In the genomic region with DNA sequence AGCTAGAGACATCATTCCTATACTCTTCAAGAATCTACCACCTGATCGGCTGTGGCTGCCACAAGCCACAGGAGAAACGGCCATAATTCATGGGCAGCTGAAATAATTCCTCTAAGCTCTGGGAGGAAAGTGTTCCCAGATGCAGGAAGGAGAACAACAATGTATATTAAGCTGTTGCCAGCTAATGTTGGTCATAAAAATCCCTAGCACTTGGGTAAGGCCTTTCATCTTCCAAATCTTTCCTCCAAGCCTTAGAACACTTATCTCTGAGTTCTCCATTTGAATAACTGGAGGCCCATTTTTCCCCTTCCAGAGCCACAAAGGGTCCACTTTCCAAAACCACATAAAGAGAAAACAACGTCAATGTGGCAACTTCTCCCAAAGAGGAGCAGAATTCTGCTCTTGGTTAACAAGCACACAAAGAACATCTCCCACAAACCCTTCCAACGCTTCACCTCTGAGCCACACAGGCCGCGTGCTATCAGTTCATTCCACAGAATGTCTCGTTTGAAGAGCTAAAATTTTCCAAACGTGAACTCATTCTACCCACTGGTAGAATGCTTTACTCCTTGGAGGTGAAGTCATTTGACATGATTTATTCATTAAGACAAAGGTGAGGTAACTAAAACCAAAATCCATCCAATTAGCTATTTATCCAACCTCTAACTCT, we compare ENCODE assay signal across 22 cellular contexts. TPM values are rescaled to one million over a fixed set of nuclear protein-coding genes. Genes with fewer than 3 reads are reported as not detected.
A peak's percentile ranks its signal among the peaks of the same experiment; 100 is the strongest.
DNase-seq lines count a peak whose midpoint lies in the region; ATAC-seq and TF ChIP-seq lines count a peak whose summit lies in the region.
"Had no signal": no experiment of that assay in that cellular context is flagged by ENCODE, and none has a peak within 500 bp of the region (broad histone marks: within the 10 kb centered on the region; RNA-seq: fewer than 3 reads in every experiment).

No MANE protein-coding gene starts in this region.

- H3K27me3 ChIP-seq in rectal smooth muscle tissue (ENCODE audit: control insufficient read depth, insufficient read depth, low read length) (no peaks in the 10 kb centered on the region), transverse colon (no peaks in the 10 kb centered on the region), H7 (ENCODE audit: control insufficient read depth, insufficient read depth, low read length) (no peaks in the 10 kb centered on the region)
- H3K27me3 ChIP-seq: pancreas, testis had no signal

- in situ Hi-C loops in transverse colon (cut with MboI; ENCODE audit: low pct_ligation_motif_present in 1 of 4, low pct_unique_long_range_greater_than_20kb in 1 of 4, low sequenced_read_pairs in 3 of 4), result loop anchor here in 1 of 4 donors (25.0 kb wide), 1 partner anchor 214 kb away; no protein-coding TSS in a partner anchor

- peaks cover 31% of the 10 kb centered on the region for H3K4me1 ChIP-seq in rectal smooth muscle tissue (ENCODE audit: control insufficient read depth, insufficient read depth, low read length)
- H3K4me1 ChIP-seq in transverse colon, result peaks cover 0 to 44% (median 6%) of the 10 kb centered on the region in 4 donors
- H3K4me1 ChIP-seq: pancreas, testis had no signal

- TF ChIP-seq EP300 in transverse colon (IDR thresholded peaks at IDR 0.05; ENCODE audit: low read depth), result no peak

- intact Hi-C loops in transverse colon (cut with DNase I; ENCODE audit: low total_unique reads), result no loop called here

- H3K27me3 Mint-ChIP-seq in T-helper 2 cell treated with Interferon-gamma antibody and Interleukin-4, amounts not matched to agents 5 μg/mL and 100 μg/mL, for 36 hours (ENCODE audit: low read depth), result peaks cover 2% of the 10 kb centered on the region
- H3K27me3 Mint-ChIP-seq: activated naive CD8-positive, alpha-beta T cell; stimulated activated naive B cell treated with anti-CD40 and anti-IgM and Interleukin-4, amounts not matched to agents 10 μg/mL and 1 μg/mL and 100 μg/mL, for 72 hours had no signal

- no peaks in the 10 kb centered on the region for H3K36me3 Mint-ChIP-seq in T-helper 2 cell treated with Interferon-gamma antibody and Interleukin-4, amounts not matched to agents 5 μg/mL and 100 μg/mL, for 36 hours (ENCODE audit: low read depth)
- H3K36me3 Mint-ChIP-seq: activated naive CD8-positive, alpha-beta T cell; CD8-positive, alpha-beta memory T cell; naive thymus-derived CD4-positive, alpha-beta T cell; stimulated activated naive B cell treated with anti-CD40 and anti-IgM and Interleukin-4, amounts not matched to agents 10 μg/mL and 1 μg/mL and 100 μg/mL, for 72 hours had no signal

- WGBS in transverse colon (ENCODE audit: low coverage in 1 of 2), 2 donors, result 60 to 70% methylated on average over 8 of the region's 8 CpGs

- H3K36me3 ChIP-seq in rectal smooth muscle tissue (ENCODE audit: control insufficient read depth, insufficient read depth, low read length) (no peaks in the 10 kb centered on the region), transverse colon (no peaks in the 10 kb centered on the region), H7 (replicated peaks; ENCODE audit: control insufficient read depth, insufficient read depth, low read length) (no peaks in the 10 kb centered on the region)
- H3K36me3 ChIP-seq: pancreas had no signal

- no peak for ATAC-seq in GM18498 (IDR thresholded peaks at IDR 0.05; ENCODE audit: unreplicated experiment)
- ATAC-seq: HCT116; naive thymus-derived CD4-positive, alpha-beta T cell; pancreas; Right ventricle myocardium inferior; sciatic nerve; stimulated activated naive B cell treated with anti-CD40 and anti-IgM and Interleukin-4, amounts not matched to agents 10 μg/mL and 1 μg/mL and 100 μg/mL, for 72 hours had no signal

- DNase-seq in EH (ENCODE audit: low read depth) (peak; percentile 36), M059J (ENCODE audit: low read depth) (peak; percentile 53), choroid plexus epithelial cell (ENCODE audit: low read depth) (no peak), transverse colon (no peak), H7 (no peak)
- DNase-seq in T-helper 2 cell treated with Interferon-gamma antibody and Interleukin-4, amounts not matched to agents 5 μg/mL and 100 μg/mL, for 36 hours (ENCODE audit: low spot score), result no peak
- DNase-seq: activated CD4-positive, alpha-beta T cell treated with anti-CD3 and anti-CD28 coated beads for 4 hours; CD8-positive, alpha-beta memory T cell; DMS79 treated with DMSO at 0.1 percent for 48 hours; naive thymus-derived CD4-positive, alpha-beta T cell; NCI-H1436 treated with DMSO at 0.1 percent for 48 hours; NCI-H524; pancreas; stimulated activated naive B cell treated with anti-CD40 and anti-IgM and Interleukin-4, amounts not matched to agents 10 μg/mL and 1 μg/mL and 100 μg/mL, for 72 hours; T-helper 1 cell; testis had no signal

- no peaks in the 10 kb centered on the region for H3K9me3 Mint-ChIP-seq in T-helper 2 cell treated with Interferon-gamma antibody and Interleukin-4, amounts not matched to agents 5 μg/mL and 100 μg/mL, for 36 hours
- H3K9me3 Mint-ChIP-seq: CD8-positive, alpha-beta memory T cell; stimulated activated naive B cell treated with anti-CD40 and anti-IgM and Interleukin-4, amounts not matched to agents 10 μg/mL and 1 μg/mL and 100 μg/mL, for 72 hours had no signal

- H3K9me3 ChIP-seq in transverse colon, result no peaks in the 10 kb centered on the region
- H3K9me3 ChIP-seq: pancreas, testis had no signal

- H3K27ac ChIP-seq in rectal smooth muscle tissue (ENCODE audit: low read depth, low read length) (peak overlapping the region; percentile 30), transverse colon (peak overlapping the region in 2 of 4 donors; percentile 44 to 54)
- H3K27ac ChIP-seq: pancreas, testis had no signal

- H3K4me3 ChIP-seq in choroid plexus epithelial cell (ENCODE audit: low read depth, low read length) (no peak overlapping the region), rectal smooth muscle tissue (ENCODE audit: low read length) (no peak overlapping the region), transverse colon (no peak overlapping the region), H7 (ENCODE audit: insufficient read depth, low read depth, low read length) (no peak overlapping the region)
- H3K4me3 ChIP-seq: pancreas, testis had no signal

- no peak overlapping the region for H3K9ac ChIP-seq in rectal smooth muscle tissue (ENCODE audit: low read length)

- TF ChIP-seq POLR2A in transverse colon (IDR thresholded peaks at IDR 0.05), result no peak

- TF ChIP-seq CTCF in choroid plexus epithelial cell (conservative IDR thresholded peaks at IDR 0.05; ENCODE audit: low read depth, low read length), result peak; percentile 32
- TF ChIP-seq CTCF in transverse colon (IDR thresholded peaks at IDR 0.05), result no peak

- peaks cover 4% of the 10 kb centered on the region for H3K4me1 Mint-ChIP-seq in T-helper 2 cell treated with Interferon-gamma antibody and Interleukin-4, amounts not matched to agents 5 μg/mL and 100 μg/mL, for 36 hours (ENCODE audit: low read depth)

- H3K4me3 Mint-ChIP-seq in T-helper 2 cell treated with Interferon-gamma antibody and Interleukin-4, amounts not matched to agents 5 μg/mL and 100 μg/mL, for 36 hours, result no peak overlapping the region
- H3K4me3 Mint-ChIP-seq: activated naive CD8-positive, alpha-beta T cell; CD8-positive, alpha-beta memory T cell; naive thymus-derived CD4-positive, alpha-beta T cell; stimulated activated naive B cell treated with anti-CD40 and anti-IgM and Interleukin-4, amounts not matched to agents 10 μg/mL and 1 μg/mL and 100 μg/mL, for 72 hours had no signal

- no peak overlapping the region for H3K27ac Mint-ChIP-seq in T-helper 2 cell treated with Interferon-gamma antibody and Interleukin-4, amounts not matched to agents 5 μg/mL and 100 μg/mL, for 36 hours
- H3K27ac Mint-ChIP-seq: activated naive CD8-positive, alpha-beta T cell; CD8-positive, alpha-beta memory T cell; naive thymus-derived CD4-positive, alpha-beta T cell; stimulated activated naive B cell treated with anti-CD40 and anti-IgM and Interleukin-4, amounts not matched to agents 10 μg/mL and 1 μg/mL and 100 μg/mL, for 72 hours had no signal

RNA-seq across cellular contexts. Expression of a gene that starts 11.2 kb away (rescaled TPM):
- 16.1 and 23.3 TPM in 2 replicates for total RNA-seq in M059J (2014; rRNA removed; shearing (Covaris generic))
- 100 to 1,000 TPM in 2 of 4 donors, 10 to 100 TPM in 2; 68.4 to 170 (median 119) TPM for total RNA-seq in transverse colon
- 0.94 and 1.3 TPM in 2 replicates for total RNA-seq in H7 (2014; rRNA removed; shearing (Covaris generic))

Comparison
In these comparisons a context has a peak if more than half of its experiments do, and no peak if none do; other contexts are left out.
1. DNase-seq: peak in EH (single experiment) and M059J (single experiment); none in choroid plexus epithelial cell (single experiment), transverse colon (single experiment), T-helper 2 cell treated with Interferon-gamma antibody and Interleukin-4, amounts not matched to agents 5 μg/mL and 100 μg/mL, for 36 hours (single experiment) and H7 (single experiment).